In genomic region chr5:174581483-174581882, GRCh38 we compare ENCODE assay signal across 11 cellular contexts.
DNase-seq lines count a peak whose midpoint lies in the region; ATAC-seq and TF ChIP-seq lines count a peak whose summit lies in the region.
"Had no signal": no experiment of that assay in that cellular context is flagged by ENCODE, and none has a peak within 500 bp of the region (broad histone marks: within the 10 kb centered on the region; RNA-seq: fewer than 3 reads in every experiment).

No MANE protein-coding gene starts in this region.

- peaks cover 5% of the 10 kb centered on the region; the same call in 1 of the 2 replicates for H4K20me1 ChIP-seq in PC-9 (ENCODE audit: insufficient read depth)

- no peaks in the 10 kb centered on the region for H3K36me3 ChIP-seq in cardiac muscle cell
- no peaks in the 10 kb centered on the region for H3K36me3 ChIP-seq in PC-9 (ENCODE audit: low read depth)
- no peaks in the 10 kb centered on the region for H3K36me3 ChIP-seq in upper lobe of right lung

- no peak overlapping the region for H3K4me2 ChIP-seq in PC-9

- H3K4me3 ChIP-seq in cardiac muscle cell = no peak overlapping the region
- no peak overlapping the region for H3K4me3 ChIP-seq in PC-9
- no peak overlapping the region for H3K4me3 ChIP-seq in upper lobe of right lung

- H3K4me3 Mint-ChIP-seq in activated naive CD4-positive, alpha-beta T cell treated with anti-CD3 and anti-CD28 coated beads for 36 hours = no peak overlapping the region
- H3K4me3 Mint-ChIP-seq: stimulated activated naive CD8-positive, alpha-beta T cell treated with anti-CD3 and anti-CD28 coated beads, Interleukin-15, amount 100 ng/mL, for 72 hours had no signal

- POLR2A ChIA-PET in PC-9 (lab: Charles Lee; ENCODE audit: unreplicated experiment) = no interaction called here

- TF ChIP-seq CTCF in cardiac muscle cell (IDR thresholded peaks at IDR 0.05; ENCODE audit: low read depth, low read length) (peak; percentile 65), PC-9 (conservative IDR thresholded peaks at IDR 0.05) (peak; percentile 38; the same call in 1 of the 2 replicates), foreskin keratinocyte (conservative IDR thresholded peaks at IDR 0.05) (peak; percentile 66), upper lobe of right lung (IDR thresholded peaks at IDR 0.05) (peak; percentile 47)

- CTCF ChIA-PET in PC-9 (lab: Charles Lee) = no interaction called here
- CTCF ChIA-PET in activated naive CD4-positive, alpha-beta T cell treated with anti-CD3 and anti-CD28 coated beads for 36 hours (lab: Charles Lee) = no interaction called here

- BruUV-seq in PC-9 (replicated peaks; lab: Mats Ljungman, UMichigan) = no TSS peak

- H3K9me2 ChIP-seq in PC-9 (ENCODE audit: insufficient read depth) = no peaks in the 10 kb centered on the region

- peaks cover 1% of the 10 kb centered on the region for H3K36me3 Mint-ChIP-seq in activated naive CD4-positive, alpha-beta T cell treated with anti-CD3 and anti-CD28 coated beads for 36 hours (ENCODE audit: low read depth)

- no peak overlapping the region for H2AFZ ChIP-seq in PC-9

- H3K27ac Mint-ChIP-seq in activated naive CD4-positive, alpha-beta T cell treated with anti-CD3 and anti-CD28 coated beads for 36 hours = no peak overlapping the region
- H3K27ac Mint-ChIP-seq: stimulated activated naive CD8-positive, alpha-beta T cell treated with anti-CD3 and anti-CD28 coated beads, Interleukin-15, amount 100 ng/mL, for 72 hours had no signal

- H3K27ac ChIP-seq in cardiac muscle cell (no peak overlapping the region), PC-9 (no peak overlapping the region), foreskin keratinocyte (no peak overlapping the region), upper lobe of right lung (no peak overlapping the region)

- H3K27me3 Mint-ChIP-seq in activated naive CD4-positive, alpha-beta T cell treated with anti-CD3 and anti-CD28 coated beads for 36 hours (ENCODE audit: low read depth) = no peaks in the 10 kb centered on the region
- H3K27me3 Mint-ChIP-seq: stimulated activated naive CD8-positive, alpha-beta T cell treated with anti-CD3 and anti-CD28 coated beads, Interleukin-15, amount 100 ng/mL, for 72 hours had no signal

- peaks cover 6% of the 10 kb centered on the region for H3K4me1 ChIP-seq in cardiac muscle cell (ENCODE audit: low read depth)
- no peaks in the 10 kb centered on the region for H3K4me1 ChIP-seq in PC-9 (replicated peaks; ENCODE audit: insufficient read depth)
- H3K4me1 ChIP-seq in foreskin keratinocyte = no peaks in the 10 kb centered on the region
- no peaks in the 10 kb centered on the region for H3K4me1 ChIP-seq in upper lobe of right lung

- H3K9me3 ChIP-seq in cardiac muscle cell (ENCODE audit: low read depth) (no peaks in the 10 kb centered on the region), PC-9 (ENCODE audit: insufficient read depth, low read depth) (no peaks in the 10 kb centered on the region), upper lobe of right lung (no peaks in the 10 kb centered on the region)

- intact Hi-C loops in Right ventricle myocardium inferior (cut with DNase I) (no loop called here), PC-9 (cut with micrococcal nuclease; ENCODE audit: unreplicated experiment) (no loop called here), upper lobe of right lung (cut with DNase I) (no loop called here)
- intact Hi-C loops in activated naive CD4-positive, alpha-beta T cell treated with anti-CD3 and anti-CD28 coated beads for 36 hours (cut with micrococcal nuclease) = no loop called here

- H3F3A ChIP-seq in PC-9 (ENCODE audit: insufficient read depth, low read depth) = no peaks in the 10 kb centered on the region

- H3K4me1 Mint-ChIP-seq in activated naive CD4-positive, alpha-beta T cell treated with anti-CD3 and anti-CD28 coated beads for 36 hours (ENCODE audit: low read depth) = no peaks in the 10 kb centered on the region
- H3K4me1 Mint-ChIP-seq: stimulated activated naive CD8-positive, alpha-beta T cell treated with anti-CD3 and anti-CD28 coated beads, Interleukin-15, amount 100 ng/mL, for 72 hours had no signal

- H3K9me3 Mint-ChIP-seq in activated naive CD4-positive, alpha-beta T cell treated with anti-CD3 and anti-CD28 coated beads for 36 hours = peaks cover 7% of the 10 kb centered on the region

- H3K79me2 ChIP-seq in PC-9 (ENCODE audit: low read depth) = no peaks in the 10 kb centered on the region

- ATAC-seq in Right ventricle myocardium inferior = no peak
- ATAC-seq in foreskin keratinocyte = peak; percentile 41
- ATAC-seq in upper lobe of right lung = peak; percentile 63
- ATAC-seq in HG03439 (IDR thresholded peaks at IDR 0.05; ENCODE audit: unreplicated experiment) = no peak
- ATAC-seq: stimulated activated naive CD8-positive, alpha-beta T cell treated with anti-CD3 and anti-CD28 coated beads, Interleukin-15, amount 100 ng/mL, for 72 hours had no signal

- H3K27me3 ChIP-seq in cardiac muscle cell (no peaks in the 10 kb centered on the region), PC-9 (ENCODE audit: insufficient read depth, low read depth) (peaks cover 61% of the 10 kb centered on the region), foreskin keratinocyte (no peaks in the 10 kb centered on the region), upper lobe of right lung (peaks cover 8% of the 10 kb centered on the region)

- DNase-seq in cardiac muscle cell (ENCODE audit: low read depth in 1 of 2, low spot score in 1 of 2) = peak; percentile 46 to 81
- DNase-seq in Right ventricle myocardium inferior (ENCODE audit: missing footprints) = no peak
- no peak for DNase-seq in PC-9
- DNase-seq in foreskin keratinocyte = no peak
- no peak for DNase-seq in upper lobe of right lung
- DNase-seq in activated naive CD4-positive, alpha-beta T cell treated with anti-CD3 and anti-CD28 coated beads for 36 hours = no peak
- no peak for DNase-seq in GDM1 (lab: John Stamatoyannopoulos, UW)
- DNase-seq: activated T-cell treated with anti-CD3 and anti-CD28 coated beads, Interleukin-2, amount 50 U/mL, for 1 hour; NCI-H2081; stimulated activated naive CD8-positive, alpha-beta T cell treated with anti-CD3 and anti-CD28 coated beads, Interleukin-15, amount 100 ng/mL, for 72 hours had no signal

Comparison
In these comparisons a context has a peak if more than half of its experiments do, and no peak if none do; other contexts are left out.
1. DNase-seq: peak in cardiac muscle cell (2 of 2); none in Right ventricle myocardium inferior (single experiment), PC-9 (0 of 2), foreskin keratinocyte (0 of 2), upper lobe of right lung (single experiment), activated naive CD4-positive, alpha-beta T cell treated with anti-CD3 and anti-CD28 coated beads for 36 hours (single experiment) and GDM1 (single experiment).
2. ATAC-seq: peak in foreskin keratinocyte (single experiment) and upper lobe of right lung (single experiment); none in Right ventricle myocardium inferior (single experiment) and HG03439 (single experiment).
3. Peak in every context shown above with its lines, with median percentiles within 50 percentile points of each other: CTCF ChIP-seq.